Comparison of ENCODE assay signal across 9 cellular contexts in the genomic region with DNA sequence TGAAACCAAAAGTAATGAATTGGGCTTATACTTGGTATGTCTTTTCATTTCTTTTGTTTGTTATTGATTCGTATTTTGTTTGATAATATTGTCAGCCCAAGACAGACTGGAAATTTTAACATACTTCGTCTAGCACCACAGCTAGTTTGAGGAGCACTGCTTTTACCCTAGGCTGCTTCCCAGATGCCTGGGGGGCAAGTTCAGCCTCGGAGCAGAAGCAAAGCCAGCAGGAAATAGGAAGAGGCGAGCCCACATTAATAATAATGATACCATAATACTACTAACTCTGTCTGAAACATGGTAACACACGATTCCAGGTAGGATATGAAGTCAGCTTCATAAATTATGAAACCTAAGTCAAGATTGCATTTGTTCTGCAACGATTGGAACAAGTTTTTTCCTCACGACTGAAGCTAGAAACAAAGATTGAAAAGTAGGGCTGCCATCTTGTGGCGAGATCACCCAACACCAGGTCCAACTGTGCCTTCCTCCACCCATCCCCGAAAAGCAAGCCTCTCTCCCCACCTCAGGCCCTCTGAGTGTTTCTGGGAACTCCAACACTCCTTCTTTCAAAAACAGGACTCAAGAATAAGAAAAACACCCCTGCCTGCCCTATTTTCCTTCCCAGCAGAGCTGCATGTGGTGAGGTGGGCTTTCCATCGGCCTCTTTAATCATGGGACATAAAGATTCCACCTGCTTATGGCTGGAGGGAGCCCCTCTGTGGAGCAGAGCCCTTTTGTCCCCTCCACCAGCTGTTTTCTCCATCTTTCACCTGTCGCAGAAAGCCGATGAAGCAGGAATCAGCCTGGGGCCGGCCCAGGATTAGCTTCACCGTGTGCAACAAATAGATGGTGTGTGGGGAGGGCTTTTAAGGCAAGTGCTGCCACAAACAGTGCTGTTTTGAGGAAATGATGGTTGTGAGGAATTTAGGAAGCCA.
DNase-seq lines count a peak whose midpoint lies in the region; ATAC-seq and TF ChIP-seq lines count a peak whose summit lies in the region.
"Had no signal": no experiment of that assay in that cellular context is flagged by ENCODE, and none has a peak within 500 bp of the region (broad histone marks: within the 10 kb centered on the region; RNA-seq: fewer than 3 reads in every experiment).

No MANE protein-coding gene starts in this region.

- no peaks in the 10 kb centered on the region for H3K27me3 ChIP-seq in H7 (ENCODE audit: control insufficient read depth, insufficient read depth, low read length)

- H3K27ac Mint-ChIP-seq in glutamatergic neuron (ENCODE audit: unreplicated experiment) = no peak overlapping the region
- peak overlapping the region in 1 of 2 donors; percentile 7 for H3K27ac Mint-ChIP-seq in activated naive CD4-positive, alpha-beta T cell treated with anti-CD3 and anti-CD28 coated beads, Interleukin-2, amount 50 U/mL, for 72 hours
- H3K27ac Mint-ChIP-seq: stimulated activated naive CD8-positive, alpha-beta T cell treated with anti-CD3 and anti-CD28 coated beads, Interleukin-15, Interleukin-2, amounts not matched to agents 100 ng/mL and 50 ng/mL, for 24 hours had no signal

- intact Hi-C loops in left cardiac atrium (cut with DNase I) = no loop called here

- H3K4me3 Mint-ChIP-seq in glutamatergic neuron (ENCODE audit: unreplicated experiment) = no peak overlapping the region
- H3K4me3 Mint-ChIP-seq: stimulated activated naive CD8-positive, alpha-beta T cell treated with anti-CD3 and anti-CD28 coated beads, Interleukin-15, Interleukin-2, amounts not matched to agents 100 ng/mL and 50 ng/mL, for 24 hours had no signal

- peaks cover 4% of the 10 kb centered on the region for H3K4me1 Mint-ChIP-seq in glutamatergic neuron (ENCODE audit: low read depth, unreplicated experiment)

- ATAC-seq in left cardiac atrium (no peak), HG03469 (IDR thresholded peaks at IDR 0.05; ENCODE audit: unreplicated experiment) (no peak)
- ATAC-seq in activated naive CD4-positive, alpha-beta T cell treated with anti-CD3 and anti-CD28 coated beads, Interleukin-2, amount 50 U/mL, for 72 hours = no peak

- no peaks in the 10 kb centered on the region for H3K36me3 Mint-ChIP-seq in glutamatergic neuron (ENCODE audit: unreplicated experiment)
- H3K36me3 Mint-ChIP-seq in activated naive CD4-positive, alpha-beta T cell treated with anti-CD3 and anti-CD28 coated beads, Interleukin-2, amount 50 U/mL, for 72 hours = no peaks in the 10 kb centered on the region

- no peak overlapping the region for H3K4me3 ChIP-seq in H7 (ENCODE audit: insufficient read depth, low read depth, low read length)

- H3K36me3 ChIP-seq in H7 (replicated peaks; ENCODE audit: control insufficient read depth, insufficient read depth, low read length) = no peaks in the 10 kb centered on the region

- DNase-seq in AG09319 (ENCODE audit: extremely low read depth, low read depth) (no peak), H7 (peak; percentile 64), SHP77 treated with DMSO at 0.1 percent for 48 hours (lab: John Stamatoyannopoulos, UW) (peak; percentile 73), glutamatergic neuron (peak; percentile 40), NOMO-1 (lab: John Stamatoyannopoulos, UW; ENCODE audit: unreplicated experiment in 2 of 2) (no peak), left cardiac atrium (no peak)
- DNase-seq in activated naive CD4-positive, alpha-beta T cell treated with anti-CD3 and anti-CD28 coated beads, Interleukin-2, amount 50 U/mL, for 72 hours (ENCODE audit: low spot score in 2 of 2) = no peak

- no peaks in the 10 kb centered on the region for H3K9me3 Mint-ChIP-seq in glutamatergic neuron (ENCODE audit: unreplicated experiment)
- peaks cover 0 to 4% of the 10 kb centered on the region in 2 donors for H3K9me3 Mint-ChIP-seq in activated naive CD4-positive, alpha-beta T cell treated with anti-CD3 and anti-CD28 coated beads, Interleukin-2, amount 50 U/mL, for 72 hours

- peak; percentile 32 for TF ChIP-seq CTCF in AG09319 (IDR thresholded peaks at IDR 0.05; ENCODE audit: low read depth, low read length)
- TF ChIP-seq CTCF in glutamatergic neuron (IDR thresholded peaks at IDR 0.05; ENCODE audit: partially characterized antibody, unreplicated experiment) = peak; percentile 46

- H3K27me3 Mint-ChIP-seq in glutamatergic neuron (ENCODE audit: unreplicated experiment) = no peaks in the 10 kb centered on the region

Comparison
In these comparisons a context has a peak if more than half of its experiments do, and no peak if none do; other contexts are left out.
1. DNase-seq: peak in H7 (single experiment), SHP77 treated with DMSO at 0.1 percent for 48 hours (single experiment) and glutamatergic neuron (single experiment); none in AG09319 (single experiment), NOMO-1 (0 of 2), left cardiac atrium (single experiment) and activated naive CD4-positive, alpha-beta T cell treated with anti-CD3 and anti-CD28 coated beads, Interleukin-2, amount 50 U/mL, for 72 hours (0 of 2).